Comparison of ENCODE assay signal across 19 cellular contexts in genomic region chr2:45698538-45698937, GRCh38. TPM values are rescaled to one million over a fixed set of nuclear protein-coding genes. Genes with fewer than 3 reads are reported as not detected.
DNase-seq lines count a peak whose midpoint lies in the region; ATAC-seq and TF ChIP-seq lines count a peak whose summit lies in the region.
"Had no signal": no experiment of that assay in that cellular context is flagged by ENCODE, and none has a peak within 500 bp of the region (broad histone marks: within the 10 kb centered on the region; RNA-seq: fewer than 3 reads in every experiment).

No MANE protein-coding gene starts in this region.

- H3K4me1 ChIP-seq in ACC112 (ENCODE audit: control insufficient read depth, insufficient read depth, low read length, unreplicated experiment) (peaks cover 22% of the 10 kb centered on the region), muscle layer of duodenum (ENCODE audit: control insufficient read depth in 1 of 2, insufficient read depth in 2 of 2, low read length in 2 of 2) (peaks cover 0 to 11% of the 10 kb centered on the region in 2 donors)
- H3K4me1 ChIP-seq: breast epithelium, left lung had no signal

- peak overlapping the region; percentile 18 for H2AFZ ChIP-seq in ACC112 (ENCODE audit: low read length, unreplicated experiment)

- POLR2A ChIA-PET in HEK293T (lab: Yijun Ruan, JAX) = no interaction called here

- H3K4me3 ChIP-seq in ACC112 (ENCODE audit: low read depth, low read length) (no peak overlapping the region), muscle layer of duodenum (ENCODE audit: low read depth in 1 of 2, low read length in 2 of 2) (no peak overlapping the region)
- H3K4me3 ChIP-seq: breast epithelium, left lung had no signal

- peaks cover 22% of the 10 kb centered on the region for H3K79me2 ChIP-seq in ACC112 (ENCODE audit: control insufficient read depth, insufficient read depth, low read length, unreplicated experiment)

- H3K9me3 ChIP-seq in muscle layer of duodenum (ENCODE audit: control insufficient read depth in 1 of 2, low read length in 2 of 2) = no peaks in the 10 kb centered on the region
- H3K9me3 ChIP-seq: breast epithelium, left lung had no signal

- no peaks in the 10 kb centered on the region for H3K36me3 Mint-ChIP-seq in central memory CD8-positive, alpha-beta T cell (ENCODE audit: insufficient read depth)
- peaks cover 8 to 22% of the 10 kb centered on the region in 2 donors for H3K36me3 Mint-ChIP-seq in CD14-positive monocyte

- CTCF ChIA-PET in HEK293T (lab: Yijun Ruan, JAX) = interaction anchor here (1.1 kb wide), 1 partner anchor 13 kb away, joined by 4 read pairs; no protein-coding TSS in a partner anchor

- in situ Hi-C loops in G401 (cut with HindIII; ENCODE audit: low sequenced_read_pairs) = no loop called here

- H3K27me3 Mint-ChIP-seq in central memory CD8-positive, alpha-beta T cell = no peaks in the 10 kb centered on the region
- peaks cover 0 to 2% (median 1%) of the 10 kb centered on the region in 3 donors for H3K27me3 Mint-ChIP-seq in CD14-positive monocyte (ENCODE audit: low read depth in 3 of 3)
- H3K27me3 Mint-ChIP-seq: CD4-positive, alpha-beta T cell; stimulated activated naive CD8-positive, alpha-beta T cell treated with anti-CD3 and anti-CD28 coated beads, Interleukin-15, amount 100 ng/mL, for 72 hours had no signal

- H3K27me3 ChIP-seq in ACC112 (ENCODE audit: insufficient read depth, low read length) (no peaks in the 10 kb centered on the region), muscle layer of duodenum (ENCODE audit: low read depth, low read length) (no peaks in the 10 kb centered on the region)
- H3K27me3 ChIP-seq: breast epithelium, left lung had no signal

- no peak for ATAC-seq in central memory CD8-positive, alpha-beta T cell (replicated peaks; ENCODE audit: extremely low read depth, poor library complexity, severe bottlenecking)
- ATAC-seq in HG03159 (IDR thresholded peaks at IDR 0.05; ENCODE audit: unreplicated experiment) = no peak
- ATAC-seq: left lung, Right ventricle myocardium inferior had no signal

- intact Hi-C loops in CD14-positive monocyte (cut with micrococcal nuclease) = no loop called here

- DNase-seq in G401 (ENCODE audit: low spot score) = peak; percentile 29
- no peak for DNase-seq in central memory CD8-positive, alpha-beta T cell (ENCODE audit: low spot score in 2 of 2)
- no peak for DNase-seq in HEK293T (ENCODE audit: extremely low spot score)
- DNase-seq in Kasumi-1 (lab: John Stamatoyannopoulos, UW) = no peak
- no peak for DNase-seq in CD14-positive monocyte (ENCODE audit: low spot score)
- DNase-seq: activated CD4-positive, alpha-beta T cell treated with anti-CD3 and anti-CD28 coated beads for 4 hours; CD4-positive, alpha-beta T cell; DMS79 treated with DMSO at 0.1 percent for 48 hours; left lung; NCI-H2029 treated with DMSO at 0.1 percent for 48 hours; NCI-H446 treated with DMSO at 0.1 percent for 48 hours; stimulated activated CD4-positive, alpha-beta T cell treated with anti-CD3 and anti-CD28 coated beads, Interleukin-2, amount 100 ng/mL, for 24 hours; stimulated activated naive CD8-positive, alpha-beta T cell treated with anti-CD3 and anti-CD28 coated beads, Interleukin-15, amount 100 ng/mL, for 72 hours had no signal

- H3K4me1 Mint-ChIP-seq in central memory CD8-positive, alpha-beta T cell = peaks cover 31% of the 10 kb centered on the region
- H3K4me1 Mint-ChIP-seq in CD14-positive monocyte = peaks cover 41% of the 10 kb centered on the region

- H3K4me3 Mint-ChIP-seq in central memory CD8-positive, alpha-beta T cell = no peak overlapping the region
- H3K4me3 Mint-ChIP-seq in CD14-positive monocyte = no peak overlapping the region
- H3K4me3 Mint-ChIP-seq: activated T-helper 1 cell treated with anti-CD3 and anti-CD28 coated beads, Interleukin-12 subunit alpha, Interleukin-12 subunit beta, Interleukin-2, Interleukin-4 antibody, amounts not matched to agents 30 ng/mL and 10 ng/mL and 1 ng/mL, durations not matched to agents 14 hours and 24 hours and 36 hours; CD4-positive, alpha-beta T cell; stimulated activated naive CD8-positive, alpha-beta T cell treated with anti-CD3 and anti-CD28 coated beads, Interleukin-15, amount 100 ng/mL, for 72 hours had no signal

- H3K27ac Mint-ChIP-seq in central memory CD8-positive, alpha-beta T cell (ENCODE audit: low read depth) = peak overlapping the region; percentile 90
- H3K27ac Mint-ChIP-seq in CD14-positive monocyte = no peak overlapping the region
- H3K27ac Mint-ChIP-seq: activated T-helper 1 cell treated with anti-CD3 and anti-CD28 coated beads, Interleukin-12 subunit alpha, Interleukin-12 subunit beta, Interleukin-2, Interleukin-4 antibody, amounts not matched to agents 30 ng/mL and 10 ng/mL and 1 ng/mL, durations not matched to agents 14 hours and 24 hours and 36 hours; CD4-positive, alpha-beta T cell had no signal

- H3K36me3 ChIP-seq in ACC112 (ENCODE audit: insufficient read depth, low read length) = no peaks in the 10 kb centered on the region
- no peaks in the 10 kb centered on the region for H3K36me3 ChIP-seq in muscle layer of duodenum (ENCODE audit: control insufficient read depth in 1 of 2, insufficient read depth in 2 of 2, low read length in 2 of 2)
- H3K36me3 ChIP-seq: breast epithelium, left lung had no signal

- H3K27ac ChIP-seq in ACC112 (ENCODE audit: low read depth, low read length) (peak overlapping the region; percentile 47), muscle layer of duodenum (ENCODE audit: low read length) (peak overlapping the region; percentile 33)
- H3K27ac ChIP-seq: breast epithelium, left lung had no signal

- TF ChIP-seq CTCF in CD14-positive monocyte (IDR thresholded peaks at IDR 0.05) = no peak

- no peaks in the 10 kb centered on the region for H3K9me3 Mint-ChIP-seq in central memory CD8-positive, alpha-beta T cell
- no peaks in the 10 kb centered on the region for H3K9me3 Mint-ChIP-seq in CD14-positive monocyte
- H3K9me3 Mint-ChIP-seq: activated T-helper 1 cell treated with anti-CD3 and anti-CD28 coated beads, Interleukin-12 subunit alpha, Interleukin-12 subunit beta, Interleukin-2, Interleukin-4 antibody, amounts not matched to agents 30 ng/mL and 10 ng/mL and 1 ng/mL, durations not matched to agents 14 hours and 24 hours and 36 hours; CD4-positive, alpha-beta T cell; stimulated activated naive CD8-positive, alpha-beta T cell treated with anti-CD3 and anti-CD28 coated beads, Interleukin-15, amount 100 ng/mL, for 72 hours had no signal

TF ChIP-seq in HEK293T, 16 proteins besides CTCF, POLR2A, EP300 and RAD21:
- TF ChIP-seq HDGF (IDR thresholded peaks at IDR 0.05; ENCODE audit: borderline replicate concordance) = no peak
- TF ChIP-seq FOXK2 (IDR thresholded peaks at IDR 0.05) = no peak
- no peak for TF ChIP-seq L3MBTL2 (conservative IDR thresholded peaks at IDR 0.05)
- TF ChIP-seq FOXM1 (IDR thresholded peaks at IDR 0.05; ENCODE audit: borderline replicate concordance) = no peak
- no peak for TF ChIP-seq TARDBP (IDR thresholded peaks at IDR 0.05)

RNA-seq across cellular contexts. Expression of gene PRKCE, which starts 47.1 kb away (rescaled TPM):
- total RNA-seq in G401 (2014; rRNA removed; shearing (Covaris generic)) = 3.9 TPM in 2 replicates
- 1 to 10 TPM; 1.3 to 2.3 TPM for polyA plus RNA-seq in CD14-positive monocyte
